ENCODE assay signal across 1 cellular context in the genomic region with DNA sequence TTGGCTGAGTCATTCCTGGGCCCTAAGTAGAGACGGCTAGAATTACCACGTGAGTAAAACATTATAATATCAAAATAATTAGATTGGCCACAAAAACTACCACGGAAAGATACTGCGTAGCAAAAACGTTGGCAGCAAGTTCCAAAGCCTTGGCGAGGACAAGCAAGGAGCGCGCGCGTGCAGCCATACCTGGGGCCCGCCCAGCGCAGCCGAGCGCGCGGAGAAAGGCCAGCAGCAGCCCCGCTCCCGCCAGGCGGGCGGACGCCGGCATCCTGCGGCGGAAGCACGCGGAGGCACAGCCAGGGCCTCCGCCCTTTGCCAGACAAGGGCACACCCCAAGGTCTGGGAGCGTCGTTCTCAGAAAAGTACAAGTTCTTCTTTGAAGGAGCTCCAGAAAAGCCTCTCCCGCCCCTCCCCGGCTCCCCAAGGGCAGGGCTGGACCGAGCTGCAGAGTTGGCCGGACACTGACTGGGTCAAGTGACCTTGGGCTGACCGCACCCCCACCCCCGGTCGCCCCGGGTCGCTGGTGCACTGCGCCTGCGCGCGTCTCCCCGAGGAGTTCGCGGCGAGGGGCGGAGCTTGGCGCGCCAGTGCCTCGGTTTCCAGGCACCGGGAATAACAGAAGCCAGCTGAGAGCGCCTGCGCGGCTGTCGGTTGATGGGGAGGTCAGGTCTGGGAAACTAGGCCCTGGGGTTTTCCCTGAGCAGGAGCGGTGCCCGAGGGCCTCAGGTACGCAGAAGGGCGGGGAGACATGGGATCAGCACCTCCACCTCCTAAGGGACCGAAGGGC.
TF ChIP-seq lines count a peak whose summit lies in the region.

A gene with protein sequence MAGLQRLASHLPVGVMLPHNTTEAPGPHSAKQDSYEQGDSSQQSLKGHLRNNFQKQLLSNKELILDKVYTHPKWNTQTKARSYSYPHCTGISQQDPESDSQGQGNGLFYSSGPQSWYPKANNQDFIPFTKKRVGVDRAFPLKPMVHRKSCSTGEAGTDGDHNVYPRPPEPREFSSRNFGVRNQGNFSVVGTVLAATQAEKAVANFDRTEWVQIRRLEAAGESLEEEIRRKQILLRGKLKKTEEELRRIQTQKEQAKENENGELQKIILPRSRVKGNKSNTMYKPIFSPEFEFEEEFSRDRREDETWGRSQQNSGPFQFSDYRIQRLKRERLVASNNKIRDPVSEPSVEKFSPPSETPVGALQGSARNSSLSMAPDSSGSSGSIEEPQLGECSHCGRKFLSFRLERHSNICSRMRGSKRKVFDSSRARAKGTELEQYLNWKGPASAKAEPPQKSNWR (plus strand): TSS at position 621 of the 790 bp plus-strand sequence. CDS start 933 bp downstream, outside the sequence.

TF ChIP-seq in K562, 482 proteins besides CTCF, POLR2A, EP300 and RAD21 (continued from another document and continues in another):
- TF ChIP-seq E4F1 (CRISPR knock-in tag; IDR thresholded peaks at IDR 0.05; ENCODE audit: borderline replicate concordance) (no peak), MED1 (CRISPR knock-in tag; IDR thresholded peaks at IDR 0.05; ENCODE audit: borderline replicate concordance) (no peak), PURB (CRISPR knock-in tag; IDR thresholded peaks at IDR 0.05; ENCODE audit: low read depth) (no peak), GATAD2B (IDR thresholded peaks at IDR 0.05; ENCODE audit: borderline replicate concordance) (no peak), ZC3H4 (CRISPR knock-in tag; IDR thresholded peaks at IDR 0.05; ENCODE audit: borderline replicate concordance) (no peak), HMBOX1 (IDR thresholded peaks at IDR 0.05) (no peak), RBM22 (IDR thresholded peaks at IDR 0.05; ENCODE audit: low read depth, low read length, poor library complexity, severe bottlenecking) (no peak), SOX6 (IDR thresholded peaks at IDR 0.05) (peak; percentile 57; the same call in 1 of the 2 replicates), CREBBP (IDR thresholded peaks at IDR 0.05; ENCODE audit: low read depth, low read length) (no peak), ARHGAP35 (IDR thresholded peaks at IDR 0.05; ENCODE audit: partially characterized antibody) (no peak), KAT8 (IDR thresholded peaks at IDR 0.05; ENCODE audit: low read depth) (no peak), ZNF407 (IDR thresholded peaks at IDR 0.05; ENCODE audit: low read depth) (no peak), SMARCA5 (IDR thresholded peaks at IDR 0.05) (no peak), ZNF764 (CRISPR knock-in tag; IDR thresholded peaks at IDR 0.05; ENCODE audit: low read depth) (no peak), CBFA2T3 (IDR thresholded peaks at IDR 0.05) (peak; percentile 20), CHD4 (IDR thresholded peaks at IDR 0.05; ENCODE audit: insufficient read depth, insufficient replicate concordance, low read depth, low read length, poor library complexity, severe bottlenecking) (no peak), MNT (conservative IDR thresholded peaks at IDR 0.05) (peak; percentile 89 to 94), BCL6 (CRISPR knock-in tag; IDR thresholded peaks at IDR 0.05) (no peak)
- TF ChIP-seq, protein P1, sequence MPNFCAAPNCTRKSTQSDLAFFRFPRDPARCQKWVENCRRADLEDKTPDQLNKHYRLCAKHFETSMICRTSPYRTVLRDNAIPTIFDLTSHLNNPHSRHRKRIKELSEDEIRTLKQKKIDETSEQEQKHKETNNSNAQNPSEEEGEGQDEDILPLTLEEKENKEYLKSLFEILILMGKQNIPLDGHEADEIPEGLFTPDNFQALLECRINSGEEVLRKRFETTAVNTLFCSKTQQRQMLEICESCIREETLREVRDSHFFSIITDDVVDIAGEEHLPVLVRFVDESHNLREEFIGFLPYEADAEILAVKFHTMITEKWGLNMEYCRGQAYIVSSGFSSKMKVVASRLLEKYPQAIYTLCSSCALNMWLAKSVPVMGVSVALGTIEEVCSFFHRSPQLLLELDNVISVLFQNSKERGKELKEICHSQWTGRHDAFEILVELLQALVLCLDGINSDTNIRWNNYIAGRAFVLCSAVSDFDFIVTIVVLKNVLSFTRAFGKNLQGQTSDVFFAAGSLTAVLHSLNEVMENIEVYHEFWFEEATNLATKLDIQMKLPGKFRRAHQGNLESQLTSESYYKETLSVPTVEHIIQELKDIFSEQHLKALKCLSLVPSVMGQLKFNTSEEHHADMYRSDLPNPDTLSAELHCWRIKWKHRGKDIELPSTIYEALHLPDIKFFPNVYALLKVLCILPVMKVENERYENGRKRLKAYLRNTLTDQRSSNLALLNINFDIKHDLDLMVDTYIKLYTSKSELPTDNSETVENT (CRISPR knock-in tag; IDR thresholded peaks at IDR 0.05), result 0 out of 2 replicates have a peak, but pooled peaks have one; percentile 8
- TF ChIP-seq, protein P2, sequence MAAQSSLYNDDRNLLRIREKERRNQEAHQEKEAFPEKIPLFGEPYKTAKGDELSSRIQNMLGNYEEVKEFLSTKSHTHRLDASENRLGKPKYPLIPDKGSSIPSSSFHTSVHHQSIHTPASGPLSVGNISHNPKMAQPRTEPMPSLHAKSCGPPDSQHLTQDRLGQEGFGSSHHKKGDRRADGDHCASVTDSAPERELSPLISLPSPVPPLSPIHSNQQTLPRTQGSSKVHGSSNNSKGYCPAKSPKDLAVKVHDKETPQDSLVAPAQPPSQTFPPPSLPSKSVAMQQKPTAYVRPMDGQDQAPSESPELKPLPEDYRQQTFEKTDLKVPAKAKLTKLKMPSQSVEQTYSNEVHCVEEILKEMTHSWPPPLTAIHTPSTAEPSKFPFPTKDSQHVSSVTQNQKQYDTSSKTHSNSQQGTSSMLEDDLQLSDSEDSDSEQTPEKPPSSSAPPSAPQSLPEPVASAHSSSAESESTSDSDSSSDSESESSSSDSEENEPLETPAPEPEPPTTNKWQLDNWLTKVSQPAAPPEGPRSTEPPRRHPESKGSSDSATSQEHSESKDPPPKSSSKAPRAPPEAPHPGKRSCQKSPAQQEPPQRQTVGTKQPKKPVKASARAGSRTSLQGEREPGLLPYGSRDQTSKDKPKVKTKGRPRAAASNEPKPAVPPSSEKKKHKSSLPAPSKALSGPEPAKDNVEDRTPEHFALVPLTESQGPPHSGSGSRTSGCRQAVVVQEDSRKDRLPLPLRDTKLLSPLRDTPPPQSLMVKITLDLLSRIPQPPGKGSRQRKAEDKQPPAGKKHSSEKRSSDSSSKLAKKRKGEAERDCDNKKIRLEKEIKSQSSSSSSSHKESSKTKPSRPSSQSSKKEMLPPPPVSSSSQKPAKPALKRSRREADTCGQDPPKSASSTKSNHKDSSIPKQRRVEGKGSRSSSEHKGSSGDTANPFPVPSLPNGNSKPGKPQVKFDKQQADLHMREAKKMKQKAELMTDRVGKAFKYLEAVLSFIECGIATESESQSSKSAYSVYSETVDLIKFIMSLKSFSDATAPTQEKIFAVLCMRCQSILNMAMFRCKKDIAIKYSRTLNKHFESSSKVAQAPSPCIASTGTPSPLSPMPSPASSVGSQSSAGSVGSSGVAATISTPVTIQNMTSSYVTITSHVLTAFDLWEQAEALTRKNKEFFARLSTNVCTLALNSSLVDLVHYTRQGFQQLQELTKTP (IDR thresholded peaks at IDR 0.05; ENCODE audit: low read depth in 1 of 2, partially characterized antibody in 2 of 2), result no peak
- TF ChIP-seq, protein P3, sequence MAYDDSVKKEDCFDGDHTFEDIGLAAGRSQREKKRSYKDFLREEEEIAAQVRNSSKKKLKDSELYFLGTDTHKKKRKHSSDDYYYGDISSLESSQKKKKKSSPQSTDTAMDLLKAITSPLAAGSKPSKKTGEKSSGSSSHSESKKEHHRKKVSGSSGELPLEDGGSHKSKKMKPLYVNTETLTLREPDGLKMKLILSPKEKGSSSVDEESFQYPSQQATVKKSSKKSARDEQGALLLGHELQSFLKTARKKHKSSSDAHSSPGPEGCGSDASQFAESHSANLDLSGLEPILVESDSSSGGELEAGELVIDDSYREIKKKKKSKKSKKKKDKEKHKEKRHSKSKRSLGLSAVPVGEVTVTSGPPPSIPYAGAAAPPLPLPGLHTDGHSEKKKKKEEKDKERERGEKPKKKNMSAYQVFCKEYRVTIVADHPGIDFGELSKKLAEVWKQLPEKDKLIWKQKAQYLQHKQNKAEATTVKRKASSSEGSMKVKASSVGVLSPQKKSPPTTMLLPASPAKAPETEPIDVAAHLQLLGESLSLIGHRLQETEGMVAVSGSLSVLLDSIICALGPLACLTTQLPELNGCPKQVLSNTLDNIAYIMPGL (CRISPR knock-in tag; IDR thresholded peaks at IDR 0.05), result no peak
